Comparison of ENCODE assay signal across 25 cellular contexts in the genomic region with DNA sequence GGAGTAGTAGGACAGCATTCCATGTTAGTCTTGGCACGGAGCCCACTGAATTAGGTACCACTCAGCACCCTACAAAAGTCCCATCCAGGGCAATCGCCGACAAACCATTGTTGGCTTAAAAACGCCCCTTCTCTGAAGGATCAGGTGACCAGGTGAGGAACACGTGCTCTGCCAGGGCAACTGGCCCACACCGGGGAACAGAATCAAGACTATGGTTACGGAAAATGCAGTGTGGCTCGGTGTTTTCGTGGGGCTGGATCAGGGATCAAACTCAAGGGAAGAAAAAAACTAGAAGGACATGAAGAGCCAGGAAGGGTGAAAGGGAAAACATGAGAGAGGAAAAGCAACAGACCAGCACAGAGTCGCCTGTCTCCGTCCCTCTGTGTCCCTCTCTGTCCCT.
A peak's percentile ranks its signal among the peaks of the same experiment; 100 is the strongest.
DNase-seq lines count a peak whose midpoint lies in the region; ATAC-seq and TF ChIP-seq lines count a peak whose summit lies in the region.
"Had no signal": no experiment of that assay in that cellular context is flagged by ENCODE, and none has a peak within 500 bp of the region (broad histone marks: within the 10 kb centered on the region; RNA-seq: fewer than 3 reads in every experiment).

No MANE protein-coding gene starts in this region.

- H3K36me3 ChIP-seq in BLaER1 (no peaks in the 10 kb centered on the region), GM23338 (ENCODE audit: insufficient read depth) (0 out of 2 replicates have a peak, but pooled peaks cover 1% of the 10 kb centered on the region), lower lobe of right lung (no peaks in the 10 kb centered on the region), stomach smooth muscle (ENCODE audit: control insufficient read depth in 2 of 2, insufficient read depth in 2 of 2, low read length in 2 of 2) (no peaks in the 10 kb centered on the region)
- H3K36me3 ChIP-seq: colonic mucosa, left lung, SJSA1 had no signal

- DNase-seq in GM23338 (ENCODE audit: low spot score) (no peak), lower lobe of right lung (no peak), NCI-H82 treated with DMSO at 0.1 percent for 48 hours (lab: John Stamatoyannopoulos, UW; ENCODE audit: unreplicated experiment) (no peak)
- DNase-seq: activated CD4-positive, alpha-beta T cell treated with anti-CD3 and anti-CD28 coated beads for 4 hours; activated gamma-delta T cell treated with Interleukin-2 at 50 U/mL for 16 hours; activated T-cell treated with anti-CD3 and anti-CD28 coated beads, Interleukin-2, amount 50 U/mL, for 24 hours; CD8-positive, alpha-beta T cell; colonic mucosa; effector memory CD4-positive, alpha-beta T cell; foreskin keratinocyte; GF-D8; hippocampal formation; immature natural killer cell; left lung; NCI-H2081 treated with DMSO at 0.1 percent for 48 hours; NCI-H524 treated with DMSO at 0.1 percent for 48 hours; stimulated activated CD4-positive, alpha-beta T cell treated with anti-CD3 and anti-CD28 coated beads, Interleukin-2, amount 100 ng/mL, for 24 hours; T-helper 1 cell had no signal

- H4K20me1 ChIP-seq in BLaER1 = no peaks in the 10 kb centered on the region
- no peaks in the 10 kb centered on the region for H4K20me1 ChIP-seq in GM23338 (replicated peaks; ENCODE audit: insufficient read depth)

- no peak overlapping the region for H3K4me3 Mint-ChIP-seq in GM23338
- H3K4me3 Mint-ChIP-seq: activated T-cell treated with anti-CD3 and anti-CD28 coated beads, Interleukin-2, amount 50 U/mL, for 24 hours; CD8-positive, alpha-beta T cell; immature natural killer cell; natural killer cell treated with Interleukin-12 subunit alpha and Interleukin-12 subunit beta and Interleukin-15 and Interleukin-18, amount 100 ng/mL, for 72 hours had no signal

- no peak overlapping the region for H3K27ac Mint-ChIP-seq in GM23338
- H3K27ac Mint-ChIP-seq: activated T-cell treated with anti-CD3 and anti-CD28 coated beads, Interleukin-2, amount 50 U/mL, for 24 hours; CD8-positive, alpha-beta T cell; immature natural killer cell; natural killer cell treated with Interleukin-12 subunit alpha and Interleukin-12 subunit beta and Interleukin-15 and Interleukin-18, amount 100 ng/mL, for 72 hours had no signal

- peak overlapping the region; percentile 43; the same call in 1 of the 2 replicates for H2AFZ ChIP-seq in GM23338

- H3K27me3 ChIP-seq in BLaER1 (no peaks in the 10 kb centered on the region), GM23338 (ENCODE audit: insufficient read depth) (no peaks in the 10 kb centered on the region), lower lobe of right lung (ENCODE audit: low read depth) (no peaks in the 10 kb centered on the region), stomach smooth muscle (ENCODE audit: control insufficient read depth in 1 of 2, insufficient read depth in 2 of 2, low read length in 2 of 2) (peaks cover 0 to 2% of the 10 kb centered on the region in 2 donors)
- H3K27me3 ChIP-seq: colonic mucosa, foreskin keratinocyte, left lung, SJSA1 had no signal

- H3K9me3 Mint-ChIP-seq in GM23338 = peaks cover 15% of the 10 kb centered on the region
- H3K9me3 Mint-ChIP-seq: natural killer cell treated with Interleukin-12 subunit alpha and Interleukin-12 subunit beta and Interleukin-15 and Interleukin-18, amount 100 ng/mL, for 72 hours had no signal

- H3K4me3 ChIP-seq in BLaER1 = no peak overlapping the region
- H3K4me3 ChIP-seq in GM23338 = no peak overlapping the region
- H3K4me3 ChIP-seq in lower lobe of right lung = no peak overlapping the region
- H3K4me3 ChIP-seq in stomach smooth muscle (ENCODE audit: low read length in 2 of 2) = no peak overlapping the region
- H3K4me3 ChIP-seq: colonic mucosa, left lung, SJSA1, smooth muscle cell had no signal

- H3K4me1 ChIP-seq in BLaER1 = peaks cover 6% of the 10 kb centered on the region; the same call in 1 of the 2 replicates
- peaks cover 3% of the 10 kb centered on the region; the same call in 1 of the 2 replicates for H3K4me1 ChIP-seq in GM23338 (ENCODE audit: insufficient read depth)
- H3K4me1 ChIP-seq in lower lobe of right lung = no peaks in the 10 kb centered on the region
- no peaks in the 10 kb centered on the region for H3K4me1 ChIP-seq in stomach smooth muscle (ENCODE audit: control insufficient read depth, insufficient read depth, low read length)
- H3K4me1 ChIP-seq: colonic mucosa, foreskin keratinocyte, SJSA1 had no signal

- peak overlapping the region; percentile 44 for H3K4me2 ChIP-seq in BLaER1
- H3K4me2 ChIP-seq in GM23338 = no peak overlapping the region
- H3K4me2 ChIP-seq: smooth muscle cell had no signal

- H3K9ac ChIP-seq in BLaER1 (no peak overlapping the region), stomach smooth muscle (ENCODE audit: low read length in 2 of 2) (peak overlapping the region in 1 of 2 donors; percentile 46)

- TF ChIP-seq CTCF in GM23338 (conservative IDR thresholded peaks at IDR 0.05; ENCODE audit: low read depth in 2 of 2) = no peak
- TF ChIP-seq CTCF in lower lobe of right lung (IDR thresholded peaks at IDR 0.05) = no peak

- peaks cover 12% of the 10 kb centered on the region for H3K4me1 Mint-ChIP-seq in GM23338
- H3K4me1 Mint-ChIP-seq: immature natural killer cell had no signal

- no peaks in the 10 kb centered on the region for H3F3A ChIP-seq in GM23338 (replicated peaks; ENCODE audit: low read depth)

- H3K36me3 Mint-ChIP-seq in GM23338 (ENCODE audit: low read depth) = peaks cover 5% of the 10 kb centered on the region
- H3K36me3 Mint-ChIP-seq: CD8-positive, alpha-beta T cell; natural killer cell treated with Interleukin-12 subunit alpha and Interleukin-12 subunit beta and Interleukin-15 and Interleukin-18, amount 100 ng/mL, for 72 hours had no signal

- H3K9me2 ChIP-seq in GM23338 (ENCODE audit: insufficient read depth) = no peaks in the 10 kb centered on the region

- peaks cover 4% of the 10 kb centered on the region for H3K27me3 Mint-ChIP-seq in GM23338 (ENCODE audit: insufficient read depth, low read depth, poor library complexity)

- H3K9me3 ChIP-seq in BLaER1 (peaks cover under 1% of the 10 kb centered on the region; the same call in 1 of the 2 replicates), lower lobe of right lung (no peaks in the 10 kb centered on the region), stomach smooth muscle (ENCODE audit: control insufficient read depth in 2 of 2, low read length in 2 of 2) (no peaks in the 10 kb centered on the region)
- H3K9me3 ChIP-seq: colonic mucosa, left lung had no signal

- ATAC-seq in GM23338 (no peak), lower lobe of right lung (no peak), HG03135 (IDR thresholded peaks at IDR 0.05; ENCODE audit: unreplicated experiment) (no peak), GM21619 (IDR thresholded peaks at IDR 0.05; ENCODE audit: unreplicated experiment) (no peak)
- ATAC-seq: CD8-positive, alpha-beta T cell; foreskin keratinocyte; natural killer cell treated with Interleukin-12 subunit alpha and Interleukin-12 subunit beta and Interleukin-15 and Interleukin-18, amount 100 ng/mL, for 72 hours had no signal

- intact Hi-C loops in lower lobe of right lung (cut with DNase I) = no loop called here

- H3K27ac ChIP-seq in BLaER1 (no peak overlapping the region), GM23338 (ENCODE audit: low read depth) (no peak overlapping the region), lower lobe of right lung (peak overlapping the region; percentile 51), stomach smooth muscle (ENCODE audit: low read length) (peak overlapping the region; percentile 58)
- H3K27ac ChIP-seq: colonic mucosa, foreskin keratinocyte, SJSA1 had no signal

- H3K79me2 ChIP-seq in GM23338 (replicated peaks; ENCODE audit: insufficient read depth) = no peaks in the 10 kb centered on the region

TF ChIP-seq in GM23338, 12 proteins besides CTCF, POLR2A, EP300 and RAD21 (continues in another document):
- TF ChIP-seq EZH2 (IDR thresholded peaks at IDR 0.05; ENCODE audit: low read depth, unreplicated experiment) (no peak), CREB1 (CRISPR knock-in tag; IDR thresholded peaks at IDR 0.05; ENCODE audit: low read depth) (no peak), EZH2phosphoT487 (IDR thresholded peaks at IDR 0.05; ENCODE audit: unreplicated experiment) (no peak), ZNF331 (CRISPR knock-in tag; IDR thresholded peaks at IDR 0.05; ENCODE audit: low read depth) (no peak), JUNB (IDR thresholded peaks at IDR 0.05; ENCODE audit: unreplicated experiment) (no peak), STAT1 (IDR thresholded peaks at IDR 0.05; ENCODE audit: unreplicated experiment) (no peak), POLR2AphosphoS5 (IDR thresholded peaks at IDR 0.05; ENCODE audit: low read depth) (no peak), NANOG (IDR thresholded peaks at IDR 0.05; ENCODE audit: borderline replicate concordance) (no peak), ZNF114 (CRISPR knock-in tag; IDR thresholded peaks at IDR 0.05) (no peak)
- TF ChIP-seq, protein P1, sequence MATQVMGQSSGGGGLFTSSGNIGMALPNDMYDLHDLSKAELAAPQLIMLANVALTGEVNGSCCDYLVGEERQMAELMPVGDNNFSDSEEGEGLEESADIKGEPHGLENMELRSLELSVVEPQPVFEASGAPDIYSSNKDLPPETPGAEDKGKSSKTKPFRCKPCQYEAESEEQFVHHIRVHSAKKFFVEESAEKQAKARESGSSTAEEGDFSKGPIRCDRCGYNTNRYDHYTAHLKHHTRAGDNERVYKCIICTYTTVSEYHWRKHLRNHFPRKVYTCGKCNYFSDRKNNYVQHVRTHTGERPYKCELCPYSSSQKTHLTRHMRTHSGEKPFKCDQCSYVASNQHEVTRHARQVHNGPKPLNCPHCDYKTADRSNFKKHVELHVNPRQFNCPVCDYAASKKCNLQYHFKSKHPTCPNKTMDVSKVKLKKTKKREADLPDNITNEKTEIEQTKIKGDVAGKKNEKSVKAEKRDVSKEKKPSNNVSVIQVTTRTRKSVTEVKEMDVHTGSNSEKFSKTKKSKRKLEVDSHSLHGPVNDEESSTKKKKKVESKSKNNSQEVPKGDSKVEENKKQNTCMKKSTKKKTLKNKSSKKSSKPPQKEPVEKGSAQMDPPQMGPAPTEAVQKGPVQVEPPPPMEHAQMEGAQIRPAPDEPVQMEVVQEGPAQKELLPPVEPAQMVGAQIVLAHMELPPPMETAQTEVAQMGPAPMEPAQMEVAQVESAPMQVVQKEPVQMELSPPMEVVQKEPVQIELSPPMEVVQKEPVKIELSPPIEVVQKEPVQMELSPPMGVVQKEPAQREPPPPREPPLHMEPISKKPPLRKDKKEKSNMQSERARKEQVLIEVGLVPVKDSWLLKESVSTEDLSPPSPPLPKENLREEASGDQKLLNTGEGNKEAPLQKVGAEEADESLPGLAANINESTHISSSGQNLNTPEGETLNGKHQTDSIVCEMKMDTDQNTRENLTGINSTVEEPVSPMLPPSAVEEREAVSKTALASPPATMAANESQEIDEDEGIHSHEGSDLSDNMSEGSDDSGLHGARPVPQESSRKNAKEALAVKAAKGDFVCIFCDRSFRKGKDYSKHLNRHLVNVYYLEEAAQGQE (IDR thresholded peaks at IDR 0.05; ENCODE audit: unreplicated experiment) = no peak

Comparison
In these comparisons a context has a peak if more than half of its experiments do, and no peak if none do; other contexts are left out.
1. H3K27ac ChIP-seq: peak in lower lobe of right lung (single experiment) and stomach smooth muscle (single experiment); none in BLaER1 (single experiment) and GM23338 (single experiment).